9 cellular contexts compared by ENCODE assay signal in the genomic region with DNA sequence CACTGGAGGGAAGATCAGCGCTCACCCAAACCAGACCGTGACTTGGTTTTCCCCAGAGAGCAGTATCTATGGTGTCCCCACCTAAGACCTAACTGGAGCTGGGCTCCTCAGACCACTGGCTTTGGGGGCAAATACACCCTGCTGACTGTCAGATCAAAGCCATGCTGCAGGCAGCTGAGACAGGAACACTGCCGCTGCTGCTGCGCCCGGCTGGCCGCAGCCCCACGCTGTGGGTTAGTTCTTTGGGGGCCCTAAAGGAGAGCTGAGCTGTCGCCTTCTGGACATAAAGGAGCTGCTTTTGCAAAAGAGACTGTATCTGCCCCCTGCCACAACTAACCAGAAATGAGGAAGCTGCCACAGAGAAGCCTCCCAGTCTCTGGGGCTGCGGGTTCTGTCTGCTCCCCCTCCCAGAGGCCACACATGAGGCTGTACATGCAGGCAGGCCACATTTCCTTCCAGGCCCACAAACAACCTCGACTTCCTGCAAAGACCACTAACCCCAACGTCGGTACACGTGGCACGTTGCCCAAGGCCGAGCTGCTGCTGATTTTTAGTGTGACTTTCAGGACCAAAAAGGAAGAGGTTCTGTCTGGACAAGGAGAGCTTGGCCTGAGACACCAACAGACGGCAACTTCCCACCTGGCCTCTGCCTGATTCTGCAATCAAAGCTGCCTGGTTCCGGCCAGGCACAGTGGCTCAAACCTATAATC. TPM values are rescaled to one million over a fixed set of nuclear protein-coding genes. Genes with fewer than 3 reads are reported as not detected.
DNase-seq lines count a peak whose midpoint lies in the region; ATAC-seq, FAIRE-seq and TF ChIP-seq lines count a peak whose summit lies in the region.
"Had no signal": no experiment of that assay in that cellular context is flagged by ENCODE, and none has a peak within 500 bp of the region (broad histone marks: within the 10 kb centered on the region; RNA-seq: fewer than 3 reads in every experiment).

No MANE protein-coding gene starts in this region.

- peak overlapping the region; percentile 6; the same call in 1 of the 2 replicates for H3K4me3 ChIP-seq in HL-60 (replicated peaks; ENCODE audit: insufficient read depth, low read length)
- H3K4me3 ChIP-seq in gastroesophageal sphincter: no peak overlapping the region
- no peak overlapping the region for H3K4me3 ChIP-seq in small intestine (ENCODE audit: low read depth in 1 of 2, low read length in 2 of 2)

- DNase-seq in stimulated activated CD4-positive, alpha-beta T cell treated with anti-CD3 and anti-CD28 coated beads, Interleukin-15, amount 100 ng/mL, for 24 hours: peak; percentile 34
- no peak for DNase-seq in stimulated activated CD4-positive, alpha-beta T cell treated with anti-CD3 and anti-CD28 coated beads, Interleukin-12 subunit alpha, Interleukin-12 subunit beta, amount 100 ng/mL, for 4 hours
- DNase-seq in HL-60 (ENCODE audit: low read depth in 1 of 2, low spot score in 1 of 2): peak; percentile 88 to 97
- DNase-seq in activated CD8-positive, alpha-beta memory T cell treated with anti-CD3 and anti-CD28 coated beads for 48 hours (ENCODE audit: low read depth in 2 of 3, low spot score in 2 of 3): peak; percentile 44 to 51 (median 51)
- peak; percentile 73 for DNase-seq in small intestine
- DNase-seq in RCC 7860 (ENCODE audit: low spot score): no peak
- no peak for DNase-seq in H4 (ENCODE audit: low spot score)

- peak overlapping the region; percentile 96 for H3K27ac ChIP-seq in HL-60 (replicated peaks)
- H3K27ac ChIP-seq in gastroesophageal sphincter: peak overlapping the region in 3 of 4 donors; percentile 64 to 68 (median 66)
- H3K27ac ChIP-seq in small intestine (ENCODE audit: low read depth in 1 of 2, low read length in 1 of 2): peak overlapping the region; percentile 22 to 64

- H3K27me3 ChIP-seq in HL-60 (ENCODE audit: insufficient read depth, poor library complexity, severe bottlenecking) (no peaks in the 10 kb centered on the region), gastroesophageal sphincter (no peaks in the 10 kb centered on the region), small intestine (ENCODE audit: control insufficient read depth in 2 of 2, insufficient read depth in 2 of 2, low read length in 2 of 2) (no peaks in the 10 kb centered on the region)

- H3K9me3 ChIP-seq in gastroesophageal sphincter (no peaks in the 10 kb centered on the region), small intestine (ENCODE audit: control insufficient read depth, low read depth) (no peaks in the 10 kb centered on the region)

- H3K36me3 ChIP-seq in gastroesophageal sphincter (no peaks in the 10 kb centered on the region), small intestine (ENCODE audit: control insufficient read depth in 2 of 2, insufficient read depth in 2 of 2, low read length in 2 of 2) (no peaks in the 10 kb centered on the region)

- TF ChIP-seq POLR2A in gastroesophageal sphincter (IDR thresholded peaks at IDR 0.05): no peak

- no peak for TF ChIP-seq CTCF in HL-60 (IDR thresholded peaks at IDR 0.05; ENCODE audit: insufficient read depth, low read length)
- no peak for TF ChIP-seq CTCF in gastroesophageal sphincter (IDR thresholded peaks at IDR 0.05)

- 40% methylated on average over 1 to 2 of the region's 17 CpGs for WGBS in gastroesophageal sphincter (ENCODE audit: low coverage in 1 of 2), 2 donors
- 42 to 62% (median 55%) methylated on average over 17 of the region's 17 CpGs for WGBS in small intestine, 3 donors

- no peak for TF ChIP-seq EP300 in gastroesophageal sphincter (IDR thresholded peaks at IDR 0.05)

- peak; percentile 61 for ATAC-seq in gastroesophageal sphincter

- FAIRE-seq in small intestine (lab: Jason Lieb, UNC): no peak
- FAIRE-seq in RCC 7860 (lab: Jason Lieb, UNC): no peak
- FAIRE-seq: colon had no signal

- H3K4me1 ChIP-seq in gastroesophageal sphincter (peaks cover 0 to 22% (median 3%) of the 10 kb centered on the region in 3 donors), small intestine (ENCODE audit: control insufficient read depth in 2 of 2, insufficient read depth in 1 of 2, low read depth in 1 of 2, low read length in 1 of 2) (peaks cover 0 to 5% of the 10 kb centered on the region in 2 donors)

RNA-seq across cellular contexts. Expression of a gene that starts 18.2 kb away (rescaled TPM):
- 100 to 1,000 TPM in 3 of 4 donors, 10 to 100 TPM in 1; 62.6 to 147 (median 114) TPM for total RNA-seq in gastroesophageal sphincter
- 10 to 100 TPM; 69.8 to 89.2 (median 77.8) TPM for polyA plus RNA-seq in small intestine
- 33.3 and 40.0 TPM in 2 replicates for total RNA-seq in H4 (2014; rRNA removed; shearing (Covaris generic))

Comparison
In these comparisons a context has a peak if more than half of its experiments do, and no peak if none do; other contexts are left out.
1. DNase-seq: peak in stimulated activated CD4-positive, alpha-beta T cell treated with anti-CD3 and anti-CD28 coated beads, Interleukin-15, amount 100 ng/mL, for 24 hours (single experiment), HL-60 (2 of 2), activated CD8-positive, alpha-beta memory T cell treated with anti-CD3 and anti-CD28 coated beads for 48 hours (3 of 3) and small intestine (single experiment); none in stimulated activated CD4-positive, alpha-beta T cell treated with anti-CD3 and anti-CD28 coated beads, Interleukin-12 subunit alpha, Interleukin-12 subunit beta, amount 100 ng/mL, for 4 hours (single experiment), RCC 7860 (single experiment) and H4 (single experiment).
2. H3K27ac ChIP-seq: peak in every context shown above with its lines; median percentile 96 in HL-60; 66 in gastroesophageal sphincter; 43 in small intestine.